In genomic region chr14:32650030-32650429, GRCh38 we compare ENCODE assay signal across 9 cellular contexts.
"Had no signal": no experiment of that assay in that cellular context is flagged by ENCODE, and none has a peak within 500 bp of the region (broad histone marks: within the 10 kb centered on the region; RNA-seq: fewer than 3 reads in every experiment).

No MANE protein-coding gene starts in this region.

- H2AFZ ChIP-seq: GM23248 had no signal

- H3K9me3 ChIP-seq: HAP-1 had no signal

- H3K4me3 ChIP-seq: GM23248, HAP-1 had no signal

- H3K4me1 ChIP-seq: HAP-1 had no signal

- ATAC-seq: HCT116, HepG2 had no signal

- H3K36me3 ChIP-seq: HAP-1 had no signal

- DNase-seq: GM23248, GOT3, H7, HFFc6, KBM-7 had no signal

- H3K9ac ChIP-seq: GM23248 had no signal

- H3K27ac ChIP-seq: GM23248, HL-60 had no signal
